28 cellular contexts compared by ENCODE assay signal in genomic region chr15:22995786-22996185, GRCh38.
"Had no signal": no experiment of that assay in that cellular context is flagged by ENCODE, and none has a peak within 500 bp of the region (broad histone marks: within the 10 kb centered on the region; RNA-seq: fewer than 3 reads in every experiment).

No MANE protein-coding gene starts in this region.

- H3K27me3 Mint-ChIP-seq: activated CD4-positive, alpha-beta T cell treated with anti-CD3 and anti-CD28 coated beads, Interleukin-2, amount 10 ng/mL, durations not matched to agents 24 days and 14 days; activated CD8-positive, alpha-beta T cell treated with anti-CD3 and anti-CD28 coated beads for 36 hours; activated naive CD8-positive, alpha-beta T cell treated with anti-CD3 and anti-CD28 coated beads for 36 hours; activated T-helper 17 cell treated with anti-CD3 and anti-CD28 coated beads, Interleukin-2, amount 50 U/mL, for 72 hours had no signal

- H3K9me3 ChIP-seq: SJCRH30 had no signal

- H3K9me3 Mint-ChIP-seq: activated CD4-positive, alpha-beta T cell treated with anti-CD3 and anti-CD28 coated beads, Interleukin-2, amount 10 ng/mL, durations not matched to agents 24 days and 14 days; activated CD8-positive, alpha-beta T cell treated with anti-CD3 and anti-CD28 coated beads for 36 hours; activated naive CD8-positive, alpha-beta T cell treated with anti-CD3 and anti-CD28 coated beads for 36 hours; activated T-cell treated with anti-CD3 and anti-CD28 coated beads, Interleukin-2, amount 50 U/mL, for 72 hours; activated T-helper 17 cell treated with anti-CD3 and anti-CD28 coated beads, Interleukin-2, amount 50 U/mL, for 72 hours; T-helper 1 cell treated with Interleukin-12 subunit alpha and Interleukin-12 subunit beta and Interleukin-4 antibody, amounts not matched to agents 30 μg/mL and 1 μg/mL, for 36 hours; T-helper 2 cell treated with Interferon-gamma antibody and Interleukin-4, amounts not matched to agents 5 μg/mL and 100 μg/mL, for 36 hours had no signal

- H3K4me3 ChIP-seq: SJCRH30, SK-N-MC had no signal

- H3K27me3 ChIP-seq: brain microvascular endothelial cell, SJCRH30 had no signal

- H3K4me1 Mint-ChIP-seq: activated CD4-positive, alpha-beta T cell treated with anti-CD3 and anti-CD28 coated beads, Interleukin-2, amount 10 ng/mL, durations not matched to agents 24 days and 14 days; activated naive CD8-positive, alpha-beta T cell treated with anti-CD3 and anti-CD28 coated beads for 36 hours; activated T-helper 17 cell treated with anti-CD3 and anti-CD28 coated beads, Interleukin-2, amount 50 U/mL, for 72 hours had no signal

- H3K4me2 ChIP-seq: KMS-11 had no signal

- H3K27ac Mint-ChIP-seq: activated CD4-positive, alpha-beta T cell treated with anti-CD3 and anti-CD28 coated beads, Interleukin-2, amount 10 ng/mL, durations not matched to agents 24 days and 14 days; activated CD8-positive, alpha-beta T cell treated with anti-CD3 and anti-CD28 coated beads for 36 hours; activated naive CD8-positive, alpha-beta T cell treated with anti-CD3 and anti-CD28 coated beads for 36 hours; activated T-cell treated with anti-CD3 and anti-CD28 coated beads, Interleukin-2, amount 50 U/mL, for 72 hours; activated T-helper 17 cell treated with anti-CD3 and anti-CD28 coated beads, Interleukin-2, amount 50 U/mL, for 72 hours; T-helper 1 cell treated with Interleukin-12 subunit alpha and Interleukin-12 subunit beta and Interleukin-4 antibody, amounts not matched to agents 30 μg/mL and 1 μg/mL, for 36 hours; T-helper 2 cell treated with Interferon-gamma antibody and Interleukin-4, amounts not matched to agents 5 μg/mL and 100 μg/mL, for 36 hours had no signal

- H3K4me3 Mint-ChIP-seq: activated CD4-positive, alpha-beta T cell treated with anti-CD3 and anti-CD28 coated beads, Interleukin-2, amount 10 ng/mL, durations not matched to agents 24 days and 14 days; activated CD8-positive, alpha-beta T cell treated with anti-CD3 and anti-CD28 coated beads for 36 hours; activated naive CD8-positive, alpha-beta T cell treated with anti-CD3 and anti-CD28 coated beads for 36 hours; activated T-cell treated with anti-CD3 and anti-CD28 coated beads, Interleukin-2, amount 50 U/mL, for 72 hours; activated T-helper 17 cell treated with anti-CD3 and anti-CD28 coated beads, Interleukin-2, amount 50 U/mL, for 72 hours; T-helper 1 cell treated with Interleukin-12 subunit alpha and Interleukin-12 subunit beta and Interleukin-4 antibody, amounts not matched to agents 30 μg/mL and 1 μg/mL, for 36 hours; T-helper 2 cell treated with Interferon-gamma antibody and Interleukin-4, amounts not matched to agents 5 μg/mL and 100 μg/mL, for 36 hours had no signal

- H3K9ac ChIP-seq: KMS-11 had no signal

- DNase-seq: activated CD4-positive, alpha-beta T cell treated with anti-CD3 and anti-CD28 coated beads, Interleukin-2, amount 10 ng/mL, durations not matched to agents 24 days and 14 days; activated CD4-positive, alpha-beta T cell treated with anti-CD3 and anti-CD28 coated beads, Interleukin-2, amount 50 U/mL, for 4 hours; activated CD8-positive, alpha-beta T cell treated with anti-CD3 and anti-CD28 coated beads for 36 hours; activated effector memory CD4-positive, alpha-beta T cell treated with anti-CD3 and anti-CD28 coated beads, Interleukin-2, amount 50 U/mL, for 16 hours; activated naive CD4-positive, alpha-beta T cell; activated naive CD4-positive, alpha-beta T cell treated with anti-CD3 and anti-CD28 coated beads, Interleukin-2, amount 50 U/mL, for 16 hours; activated naive CD8-positive, alpha-beta T cell treated with anti-CD3 and anti-CD28 coated beads for 36 hours; activated T-cell treated with anti-CD3 and anti-CD28 coated beads, Interleukin-2, amount 50 U/mL, for 1 hour; activated T-cell treated with anti-CD3 and anti-CD28 coated beads, Interleukin-2, amount 50 U/mL, for 72 hours; amniotic stem cell; brain microvascular endothelial cell; central memory CD4-positive, alpha-beta T cell; NCI-H1105 treated with DMSO at 0.1 percent for 48 hours; NCI-H1436; NCI-H1694; NCI-H2029; NCI-H510A; NCI-H526; NCI-H748 treated with DMSO at 0.1 percent for 48 hours; OCI-M1; SHP77; SJCRH30 had no signal

- H3K4me1 ChIP-seq: SJCRH30 had no signal

- H3K27ac ChIP-seq: brain microvascular endothelial cell, KMS-11, SJCRH30, SK-N-MC had no signal

- ATAC-seq: activated CD8-positive, alpha-beta T cell treated with anti-CD3 and anti-CD28 coated beads for 36 hours; activated T-cell treated with anti-CD3 and anti-CD28 coated beads, Interleukin-2, amount 50 U/mL, for 72 hours; activated T-helper 17 cell treated with anti-CD3 and anti-CD28 coated beads, Interleukin-2, amount 50 U/mL, for 72 hours; Panc1 had no signal
